Comparison of ENCODE assay signal across 11 cellular contexts in the genomic region with DNA sequence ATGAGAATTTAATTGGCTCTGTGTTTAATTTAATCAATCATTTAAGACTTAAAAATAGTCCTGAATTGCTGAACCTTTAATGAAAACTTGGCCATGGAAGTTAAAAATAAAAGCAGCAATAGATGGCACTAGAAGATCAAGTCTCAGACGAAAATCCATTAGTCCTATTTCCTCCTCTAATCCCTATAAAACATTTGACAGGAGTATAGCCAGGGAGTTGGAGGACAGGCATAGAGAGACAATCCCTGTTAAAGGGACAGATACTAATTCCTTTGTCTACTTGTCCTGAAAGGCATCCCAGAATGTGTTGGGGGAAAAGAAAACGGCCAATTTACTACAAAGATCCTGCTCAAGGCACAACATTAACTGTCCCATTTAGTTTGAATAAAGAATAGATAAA.
A peak's percentile ranks its signal among the peaks of the same experiment; 100 is the strongest.
DNase-seq lines count a peak whose midpoint lies in the region; ATAC-seq, FAIRE-seq and TF ChIP-seq lines count a peak whose summit lies in the region.
"Had no signal": no experiment of that assay in that cellular context is flagged by ENCODE, and none has a peak within 500 bp of the region (broad histone marks: within the 10 kb centered on the region; RNA-seq: fewer than 3 reads in every experiment).

No MANE protein-coding gene starts in this region.

- TF ChIP-seq POLR2A in GM18505 (IDR thresholded peaks at IDR 0.05; ENCODE audit: borderline replicate concordance, extremely low read depth, insufficient read depth, insufficient read length), result no peak

- DNase-seq in NCI-H460 (ENCODE audit: extremely low read depth, low read depth) (peak; percentile 13), bronchial epithelial cell (ENCODE audit: low read depth) (peak; percentile 69), immature natural killer cell (no peak)
- DNase-seq: activated T-cell treated with anti-CD3 and anti-CD28 coated beads, Interleukin-2, amount 50 U/mL, for 4 hours; foreskin fibroblast; stimulated activated CD4-positive, alpha-beta T cell treated with anti-CD3 and anti-CD28 coated beads, Interleukin-15, amount 100 ng/mL, for 24 hours had no signal

- no peak for TF ChIP-seq CTCF in bronchial epithelial cell (IDR thresholded peaks at IDR 0.05; ENCODE audit: insufficient read depth, low read length, severe bottlenecking)
- peak in 2 of 3 experiments; percentile 21 to 31 for TF ChIP-seq CTCF in nephron (IDR thresholded peaks at IDR 0.05; ENCODE audit: unreplicated experiment in 3 of 3)

- peak overlapping the region; percentile 37 to 65 (median 59) for H3K27ac Mint-ChIP-seq in nephron
- H3K27ac Mint-ChIP-seq in immature natural killer cell, result no peak overlapping the region

- H3K9me3 Mint-ChIP-seq in nephron, result peaks cover 16% of the 10 kb centered on the region
- peaks cover 2 to 26% (median 23%) of the 10 kb centered on the region in 6 donors for H3K9me3 Mint-ChIP-seq in immature natural killer cell

- no peaks in the 10 kb centered on the region for H3K36me3 Mint-ChIP-seq in nephron (ENCODE audit: low read depth)
- H3K36me3 Mint-ChIP-seq in immature natural killer cell, result no peaks in the 10 kb centered on the region

- no peak overlapping the region for H3K4me3 ChIP-seq in bronchial epithelial cell (ENCODE audit: low read depth, low read length)

- no peaks in the 10 kb centered on the region for H3K27me3 ChIP-seq in bronchial epithelial cell (ENCODE audit: control insufficient read depth, insufficient read depth, low read length)

- H3K4me3 Mint-ChIP-seq in nephron (peak overlapping the region in 2 of 3 experiments; percentile 3 to 35), immature natural killer cell (no peak overlapping the region)
- H3K4me3 Mint-ChIP-seq: activated T-cell treated with anti-CD3 and anti-CD28 coated beads, Interleukin-2, amount 50 U/mL, for 4 hours had no signal

- ATAC-seq in HG02970 (IDR thresholded peaks at IDR 0.05; ENCODE audit: low FRiP score, unreplicated experiment) (no peak), HG03565 (IDR thresholded peaks at IDR 0.05; ENCODE audit: unreplicated experiment) (no peak), GM18505 (IDR thresholded peaks at IDR 0.05; ENCODE audit: unreplicated experiment) (no peak)
- ATAC-seq: activated T-cell treated with anti-CD3 and anti-CD28 coated beads, Interleukin-2, amount 50 U/mL, for 4 hours had no signal

- H3K4me1 Mint-ChIP-seq in nephron (peaks cover 12% of the 10 kb centered on the region), immature natural killer cell (no peaks in the 10 kb centered on the region)

- H3K27me3 Mint-ChIP-seq in nephron (ENCODE audit: low read depth), result no peaks in the 10 kb centered on the region
- H3K27me3 Mint-ChIP-seq in immature natural killer cell (ENCODE audit: low read depth in 3 of 3), result peaks cover 0 to 2% (median 0%) of the 10 kb centered on the region in 3 donors

- FAIRE-seq in G401.6 (lab: Jason Lieb, UNC), result peak; percentile 98
- FAIRE-seq in bronchial epithelial cell (lab: Jason Lieb, UNC), result no peak

- H3K36me3 ChIP-seq in bronchial epithelial cell (ENCODE audit: control insufficient read depth, insufficient read depth, low read length), result no peaks in the 10 kb centered on the region

Comparison
In these comparisons a context has a peak if more than half of its experiments do, and no peak if none do; other contexts are left out.
1. DNase-seq: peak in NCI-H460 (single experiment) and bronchial epithelial cell (single experiment); none in immature natural killer cell (0 of 3).
2. H3K27ac Mint-ChIP-seq: peak in nephron (3 of 3); none in immature natural killer cell (0 of 6).
3. H3K4me3 Mint-ChIP-seq: peak in nephron (2 of 3); none in immature natural killer cell (0 of 5).